10 cellular contexts compared by ENCODE assay signal in the genomic region with DNA sequence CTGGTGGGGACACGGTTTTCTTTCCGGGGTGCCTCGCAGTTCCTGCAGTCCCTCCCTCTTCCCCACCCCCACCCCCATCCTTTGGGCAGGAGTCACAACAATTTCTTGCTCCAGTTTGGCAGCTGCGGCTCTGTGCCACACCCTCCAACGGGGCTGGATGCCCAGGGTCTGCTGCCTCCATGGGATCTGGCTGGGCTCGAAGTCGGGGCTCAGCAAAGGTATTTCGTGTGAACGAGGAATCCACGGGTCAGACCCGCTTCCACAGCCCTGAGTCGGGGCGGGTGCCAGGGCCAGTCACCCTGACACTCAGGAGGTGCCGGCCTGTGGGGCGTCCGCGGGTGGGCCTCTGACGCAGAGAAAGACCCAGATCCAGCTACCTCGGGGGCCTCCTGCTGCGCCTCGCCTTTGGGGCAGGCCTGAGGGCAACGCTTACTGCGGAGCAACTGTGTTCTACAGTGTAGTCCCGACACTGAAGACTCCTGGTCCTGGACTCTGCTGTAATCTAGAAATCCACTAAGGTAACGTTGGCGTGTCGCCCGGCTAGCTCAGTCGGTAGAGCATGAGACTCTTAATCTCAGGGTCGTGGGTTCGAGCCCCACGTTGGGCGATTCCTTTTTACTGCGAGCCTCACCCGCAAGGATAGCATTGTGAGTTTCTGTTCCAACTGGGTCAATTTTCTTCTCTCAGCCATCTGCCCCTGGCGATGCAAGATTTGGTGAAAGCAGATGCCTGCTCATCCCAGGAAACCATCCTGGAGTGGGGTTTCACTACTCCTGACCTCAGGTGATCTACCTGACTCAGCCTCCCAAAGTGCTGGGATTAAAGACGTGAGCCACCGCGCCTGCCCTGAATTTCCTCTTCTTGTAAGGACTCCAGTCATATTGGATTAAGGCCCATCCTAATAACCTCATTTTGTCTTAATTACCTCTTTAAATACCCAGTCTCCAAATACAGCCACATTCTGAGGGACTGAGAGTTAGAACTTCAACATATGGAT. TPM values are rescaled to one million over a fixed set of nuclear protein-coding genes. Genes with fewer than 3 reads are reported as not detected.
DNase-seq lines count a peak whose midpoint lies in the region; ATAC-seq and TF ChIP-seq lines count a peak whose summit lies in the region.
"Had no signal": no experiment of that assay in that cellular context is flagged by ENCODE, and none has a peak within 500 bp of the region (broad histone marks: within the 10 kb centered on the region; RNA-seq: fewer than 3 reads in every experiment).

No MANE protein-coding gene starts in this region.

- WGBS in endodermal cell (ENCODE audit: insufficient coverage in 1 of 2, insufficient read length in 1 of 2), 2 experiments: 10 to 13% methylated on average over 30 to 39 of the region's 39 CpGs

- H3K4me1 Mint-ChIP-seq in activated CD8-positive, alpha-beta memory T cell treated with anti-CD3 and anti-CD28 coated beads, Interleukin-2, amount 10 ng/mL, durations not matched to agents 7 days and 5 days: peaks cover 37% of the 10 kb centered on the region
- peaks cover 3% of the 10 kb centered on the region for H3K4me1 Mint-ChIP-seq in endodermal cell

- peaks cover 86% of the 10 kb centered on the region for H3K27me3 Mint-ChIP-seq in activated CD8-positive, alpha-beta memory T cell treated with anti-CD3 and anti-CD28 coated beads, Interleukin-2, amount 10 ng/mL, durations not matched to agents 7 days and 5 days
- peaks cover 88% of the 10 kb centered on the region for H3K27me3 Mint-ChIP-seq in endodermal cell (ENCODE audit: insufficient read depth)

- DNase-seq in activated CD8-positive, alpha-beta memory T cell treated with anti-CD3 and anti-CD28 coated beads for 24 hours: peak; percentile 82
- no peak for DNase-seq in activated CD8-positive, alpha-beta memory T cell treated with anti-CD3 and anti-CD28 coated beads, Interleukin-2, amount 10 ng/mL, durations not matched to agents 7 days and 5 days
- DNase-seq in NCI-H82 treated with DMSO at 0.1 percent for 48 hours (lab: John Stamatoyannopoulos, UW; ENCODE audit: unreplicated experiment) (peak; percentile 75), endodermal cell (peak; percentile 94)
- peak; percentile 51 to 63 for DNase-seq in stimulated activated CD8-positive, alpha-beta memory T cell treated with anti-CD3 and anti-CD28 coated beads, Interleukin-2, amount 100 ng/mL, for 48 hours (ENCODE audit: low read depth in 2 of 2)
- DNase-seq: amniotic stem cell had no signal

- H3K27ac ChIP-seq in endodermal cell (ENCODE audit: low read depth, low read length): no peak overlapping the region
- H3K27ac ChIP-seq: upper lobe of left lung had no signal

- no peaks in the 10 kb centered on the region for H3K36me3 ChIP-seq in endodermal cell (ENCODE audit: control insufficient read depth, insufficient read depth, low read length)
- H3K36me3 ChIP-seq: upper lobe of left lung had no signal

- no peak for TF ChIP-seq CTCF in endodermal cell (conservative IDR thresholded peaks at IDR 0.05)

- no peak overlapping the region for H3K9ac ChIP-seq in endodermal cell (ENCODE audit: extremely low read depth, low read length, poor library complexity, severe bottlenecking)

- H3K9me3 Mint-ChIP-seq in activated CD8-positive, alpha-beta memory T cell treated with anti-CD3 and anti-CD28 coated beads, Interleukin-2, amount 10 ng/mL, durations not matched to agents 7 days and 5 days (ENCODE audit: low read depth): no peaks in the 10 kb centered on the region
- no peaks in the 10 kb centered on the region for H3K9me3 Mint-ChIP-seq in endodermal cell

- peaks cover 93% of the 10 kb centered on the region for H3K27me3 ChIP-seq in endodermal cell (ENCODE audit: control insufficient read depth, insufficient read depth, low read length, poor library complexity, severe bottlenecking)

- no peak overlapping the region for H3K27ac Mint-ChIP-seq in activated CD8-positive, alpha-beta memory T cell treated with anti-CD3 and anti-CD28 coated beads, Interleukin-2, amount 10 ng/mL, durations not matched to agents 7 days and 5 days
- no peak overlapping the region for H3K27ac Mint-ChIP-seq in endodermal cell

- H3K4me3 ChIP-seq in endodermal cell (ENCODE audit: low read length): peak overlapping the region; percentile 74
- H3K4me3 ChIP-seq: upper lobe of left lung had no signal

- H3K9me3 ChIP-seq in endodermal cell (ENCODE audit: control insufficient read depth, low read length): no peaks in the 10 kb centered on the region
- H3K9me3 ChIP-seq: upper lobe of left lung had no signal

- CTCF ChIA-PET in activated CD8-positive, alpha-beta memory T cell treated with anti-CD3 and anti-CD28 coated beads, Interleukin-2, amount 10 ng/mL, durations not matched to agents 7 days and 5 days (lab: Charles Lee): interaction anchor here (0.8 to 1.3 kb wide), 4 partner anchors 12 to 285 kb away, joined by 3 to 4 read pairs (median 3); a partner anchor contains a TSS

- ATAC-seq in activated CD8-positive, alpha-beta memory T cell treated with anti-CD3 and anti-CD28 coated beads, Interleukin-2, amount 10 ng/mL, durations not matched to agents 7 days and 5 days: no peak
- ATAC-seq in HG03565 (IDR thresholded peaks at IDR 0.05; ENCODE audit: unreplicated experiment): no peak
- no peak for ATAC-seq in HG03196 (IDR thresholded peaks at IDR 0.05; ENCODE audit: unreplicated experiment)
- ATAC-seq in HG02973 (IDR thresholded peaks at IDR 0.05; ENCODE audit: unreplicated experiment): no peak

- H3K4me1 ChIP-seq in endodermal cell (ENCODE audit: control insufficient read depth, insufficient read depth, low read length): peaks cover 2% of the 10 kb centered on the region

- no peaks in the 10 kb centered on the region for H3K36me3 Mint-ChIP-seq in activated CD8-positive, alpha-beta memory T cell treated with anti-CD3 and anti-CD28 coated beads, Interleukin-2, amount 10 ng/mL, durations not matched to agents 7 days and 5 days
- H3K36me3 Mint-ChIP-seq in endodermal cell (ENCODE audit: low read depth): no peaks in the 10 kb centered on the region

- H3K4me3 Mint-ChIP-seq in activated CD8-positive, alpha-beta memory T cell treated with anti-CD3 and anti-CD28 coated beads, Interleukin-2, amount 10 ng/mL, durations not matched to agents 7 days and 5 days: no peak overlapping the region
- H3K4me3 Mint-ChIP-seq in endodermal cell: peak overlapping the region; percentile 48

RNA-seq across cellular contexts. Expression of a gene that starts 12.5 kb away (rescaled TPM):
- not detected for total RNA-seq in activated CD8-positive, alpha-beta memory T cell treated with anti-CD3 and anti-CD28 coated beads, Interleukin-2, amount 10 ng/mL, durations not matched to agents 7 days and 5 days
- under 1 TPM in 1 of 2 donors, not detected in 1; 0.29 TPM for total RNA-seq in endodermal cell
- polyA plus RNA-seq in endodermal cell (2013, experiment 1 of 2): not detected
- polyA plus RNA-seq in endodermal cell (2013, experiment 2 of 2): not detected
- total RNA-seq: upper lobe of left lung had no signal

RNA-seq across cellular contexts. Expression of a gene that starts 40.6 kb away (rescaled TPM):
- 10 to 100 TPM; 10.6 to 12.3 TPM for total RNA-seq in activated CD8-positive, alpha-beta memory T cell treated with anti-CD3 and anti-CD28 coated beads, Interleukin-2, amount 10 ng/mL, durations not matched to agents 7 days and 5 days
- 1 to 10 TPM; 5.1 to 6.3 TPM for total RNA-seq in endodermal cell
- 11.4 TPM for polyA plus RNA-seq in endodermal cell (2013, experiment 1 of 2)
- 10.5 TPM for polyA plus RNA-seq in endodermal cell (2013, experiment 2 of 2)

RNA-seq across cellular contexts. Expression of a gene that starts 59.5 kb away (rescaled TPM):
- 10 to 100 TPM; 12.3 to 12.9 TPM for total RNA-seq in activated CD8-positive, alpha-beta memory T cell treated with anti-CD3 and anti-CD28 coated beads, Interleukin-2, amount 10 ng/mL, durations not matched to agents 7 days and 5 days
- total RNA-seq in endodermal cell: 10 to 100 TPM; 11.2 TPM
- polyA plus RNA-seq in endodermal cell (2013, experiment 1 of 2): 11.4 TPM
- 10.4 TPM for polyA plus RNA-seq in endodermal cell (2013, experiment 2 of 2)
